2 cellular contexts compared by ENCODE assay signal in the genomic region with DNA sequence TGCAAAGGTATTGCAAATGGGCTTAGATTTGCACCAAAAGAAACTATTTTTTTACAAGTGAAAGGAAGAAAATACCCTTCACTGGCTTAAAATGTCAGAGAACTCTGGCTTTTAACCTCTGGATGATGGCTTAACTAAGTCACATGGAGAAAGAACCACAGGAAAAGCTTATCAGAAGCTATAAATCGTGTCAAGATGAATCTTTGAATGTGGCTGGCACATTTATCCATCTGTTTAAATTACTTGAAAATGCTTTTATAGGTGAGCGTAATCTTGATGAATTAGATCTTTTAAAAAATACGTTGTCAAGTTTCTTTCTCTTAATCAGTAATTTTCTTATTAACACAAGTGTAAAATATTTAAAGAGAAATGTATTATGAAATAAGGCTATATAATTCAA.
TF ChIP-seq lines count a peak whose summit lies in the region.

No MANE protein-coding gene starts in this region.

TF ChIP-seq in HEK293, 187 proteins besides CTCF, POLR2A, EP300 and RAD21 (continues in another document):
- TF ChIP-seq, protein P1, sequence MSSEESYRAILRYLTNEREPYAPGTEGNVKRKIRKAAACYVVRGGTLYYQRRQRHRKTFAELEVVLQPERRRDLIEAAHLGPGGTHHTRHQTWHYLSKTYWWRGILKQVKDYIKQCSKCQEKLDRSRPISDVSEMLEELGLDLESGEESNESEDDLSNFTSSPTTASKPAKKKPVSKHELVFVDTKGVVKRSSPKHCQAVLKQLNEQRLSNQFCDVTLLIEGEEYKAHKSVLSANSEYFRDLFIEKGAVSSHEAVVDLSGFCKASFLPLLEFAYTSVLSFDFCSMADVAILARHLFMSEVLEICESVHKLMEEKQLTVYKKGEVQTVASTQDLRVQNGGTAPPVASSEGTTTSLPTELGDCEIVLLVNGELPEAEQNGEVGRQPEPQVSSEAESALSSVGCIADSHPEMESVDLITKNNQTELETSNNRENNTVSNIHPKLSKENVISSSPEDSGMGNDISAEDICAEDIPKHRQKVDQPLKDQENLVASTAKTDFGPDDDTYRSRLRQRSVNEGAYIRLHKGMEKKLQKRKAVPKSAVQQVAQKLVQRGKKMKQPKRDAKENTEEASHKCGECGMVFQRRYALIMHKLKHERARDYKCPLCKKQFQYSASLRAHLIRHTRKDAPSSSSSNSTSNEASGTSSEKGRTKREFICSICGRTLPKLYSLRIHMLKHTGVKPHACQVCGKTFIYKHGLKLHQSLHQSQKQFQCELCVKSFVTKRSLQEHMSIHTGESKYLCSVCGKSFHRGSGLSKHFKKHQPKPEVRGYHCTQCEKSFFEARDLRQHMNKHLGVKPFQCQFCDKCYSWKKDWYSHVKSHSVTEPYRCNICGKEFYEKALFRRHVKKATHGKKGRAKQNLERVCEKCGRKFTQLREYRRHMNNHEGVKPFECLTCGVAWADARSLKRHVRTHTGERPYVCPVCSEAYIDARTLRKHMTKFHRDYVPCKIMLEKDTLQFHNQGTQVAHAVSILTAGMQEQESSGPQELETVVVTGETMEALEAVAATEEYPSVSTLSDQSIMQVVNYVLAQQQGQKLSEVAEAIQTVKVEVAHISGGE (tag by site-specific recombination; conservative IDR thresholded peaks at IDR 0.05; ENCODE audit: low read depth), result no peak
- TF ChIP-seq ZNF335 (tag by site-specific recombination; conservative IDR thresholded peaks at IDR 0.05) (no peak), PRDM1 (tag by site-specific recombination; IDR thresholded peaks at IDR 0.05) (no peak), ZNF350 (tag by site-specific recombination; IDR thresholded peaks at IDR 0.05) (no peak; the same call in 1 of the 2 replicates), RBAK (tag by site-specific recombination; IDR thresholded peaks at IDR 0.05) (no peak), ZBTB20 (tag by site-specific recombination; IDR thresholded peaks at IDR 0.05) (no peak), ZNF768 (tag by site-specific recombination; IDR thresholded peaks at IDR 0.05) (no peak), ZNF701 (tag by site-specific recombination; IDR thresholded peaks at IDR 0.05) (no peak)
- TF ChIP-seq, protein P2, sequence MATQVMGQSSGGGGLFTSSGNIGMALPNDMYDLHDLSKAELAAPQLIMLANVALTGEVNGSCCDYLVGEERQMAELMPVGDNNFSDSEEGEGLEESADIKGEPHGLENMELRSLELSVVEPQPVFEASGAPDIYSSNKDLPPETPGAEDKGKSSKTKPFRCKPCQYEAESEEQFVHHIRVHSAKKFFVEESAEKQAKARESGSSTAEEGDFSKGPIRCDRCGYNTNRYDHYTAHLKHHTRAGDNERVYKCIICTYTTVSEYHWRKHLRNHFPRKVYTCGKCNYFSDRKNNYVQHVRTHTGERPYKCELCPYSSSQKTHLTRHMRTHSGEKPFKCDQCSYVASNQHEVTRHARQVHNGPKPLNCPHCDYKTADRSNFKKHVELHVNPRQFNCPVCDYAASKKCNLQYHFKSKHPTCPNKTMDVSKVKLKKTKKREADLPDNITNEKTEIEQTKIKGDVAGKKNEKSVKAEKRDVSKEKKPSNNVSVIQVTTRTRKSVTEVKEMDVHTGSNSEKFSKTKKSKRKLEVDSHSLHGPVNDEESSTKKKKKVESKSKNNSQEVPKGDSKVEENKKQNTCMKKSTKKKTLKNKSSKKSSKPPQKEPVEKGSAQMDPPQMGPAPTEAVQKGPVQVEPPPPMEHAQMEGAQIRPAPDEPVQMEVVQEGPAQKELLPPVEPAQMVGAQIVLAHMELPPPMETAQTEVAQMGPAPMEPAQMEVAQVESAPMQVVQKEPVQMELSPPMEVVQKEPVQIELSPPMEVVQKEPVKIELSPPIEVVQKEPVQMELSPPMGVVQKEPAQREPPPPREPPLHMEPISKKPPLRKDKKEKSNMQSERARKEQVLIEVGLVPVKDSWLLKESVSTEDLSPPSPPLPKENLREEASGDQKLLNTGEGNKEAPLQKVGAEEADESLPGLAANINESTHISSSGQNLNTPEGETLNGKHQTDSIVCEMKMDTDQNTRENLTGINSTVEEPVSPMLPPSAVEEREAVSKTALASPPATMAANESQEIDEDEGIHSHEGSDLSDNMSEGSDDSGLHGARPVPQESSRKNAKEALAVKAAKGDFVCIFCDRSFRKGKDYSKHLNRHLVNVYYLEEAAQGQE (tag by site-specific recombination; IDR thresholded peaks at IDR 0.05), result no peak
- TF ChIP-seq, protein P3, sequence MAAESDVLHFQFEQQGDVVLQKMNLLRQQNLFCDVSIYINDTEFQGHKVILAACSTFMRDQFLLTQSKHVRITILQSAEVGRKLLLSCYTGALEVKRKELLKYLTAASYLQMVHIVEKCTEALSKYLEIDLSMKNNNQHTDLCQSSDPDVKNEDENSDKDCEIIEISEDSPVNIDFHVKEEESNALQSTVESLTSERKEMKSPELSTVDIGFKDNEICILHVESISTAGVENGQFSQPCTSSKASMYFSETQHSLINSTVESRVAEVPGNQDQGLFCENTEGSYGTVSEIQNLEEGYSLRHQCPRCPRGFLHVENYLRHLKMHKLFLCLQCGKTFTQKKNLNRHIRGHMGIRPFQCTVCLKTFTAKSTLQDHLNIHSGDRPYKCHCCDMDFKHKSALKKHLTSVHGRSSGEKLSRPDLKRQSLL (tag by site-specific recombination; IDR thresholded peaks at IDR 0.05), result no peak
- TF ChIP-seq, protein P4, sequence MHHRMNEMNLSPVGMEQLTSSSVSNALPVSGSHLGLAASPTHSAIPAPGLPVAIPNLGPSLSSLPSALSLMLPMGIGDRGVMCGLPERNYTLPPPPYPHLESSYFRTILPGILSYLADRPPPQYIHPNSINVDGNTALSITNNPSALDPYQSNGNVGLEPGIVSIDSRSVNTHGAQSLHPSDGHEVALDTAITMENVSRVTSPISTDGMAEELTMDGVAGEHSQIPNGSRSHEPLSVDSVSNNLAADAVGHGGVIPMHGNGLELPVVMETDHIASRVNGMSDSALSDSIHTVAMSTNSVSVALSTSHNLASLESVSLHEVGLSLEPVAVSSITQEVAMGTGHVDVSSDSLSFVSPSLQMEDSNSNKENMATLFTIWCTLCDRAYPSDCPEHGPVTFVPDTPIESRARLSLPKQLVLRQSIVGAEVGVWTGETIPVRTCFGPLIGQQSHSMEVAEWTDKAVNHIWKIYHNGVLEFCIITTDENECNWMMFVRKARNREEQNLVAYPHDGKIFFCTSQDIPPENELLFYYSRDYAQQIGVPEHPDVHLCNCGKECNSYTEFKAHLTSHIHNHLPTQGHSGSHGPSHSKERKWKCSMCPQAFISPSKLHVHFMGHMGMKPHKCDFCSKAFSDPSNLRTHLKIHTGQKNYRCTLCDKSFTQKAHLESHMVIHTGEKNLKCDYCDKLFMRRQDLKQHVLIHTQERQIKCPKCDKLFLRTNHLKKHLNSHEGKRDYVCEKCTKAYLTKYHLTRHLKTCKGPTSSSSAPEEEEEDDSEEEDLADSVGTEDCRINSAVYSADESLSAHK (tag by site-specific recombination; IDR thresholded peaks at IDR 0.05), result peak; percentile 60; the same call in 1 of the 2 replicates
- TF ChIP-seq, protein P5, sequence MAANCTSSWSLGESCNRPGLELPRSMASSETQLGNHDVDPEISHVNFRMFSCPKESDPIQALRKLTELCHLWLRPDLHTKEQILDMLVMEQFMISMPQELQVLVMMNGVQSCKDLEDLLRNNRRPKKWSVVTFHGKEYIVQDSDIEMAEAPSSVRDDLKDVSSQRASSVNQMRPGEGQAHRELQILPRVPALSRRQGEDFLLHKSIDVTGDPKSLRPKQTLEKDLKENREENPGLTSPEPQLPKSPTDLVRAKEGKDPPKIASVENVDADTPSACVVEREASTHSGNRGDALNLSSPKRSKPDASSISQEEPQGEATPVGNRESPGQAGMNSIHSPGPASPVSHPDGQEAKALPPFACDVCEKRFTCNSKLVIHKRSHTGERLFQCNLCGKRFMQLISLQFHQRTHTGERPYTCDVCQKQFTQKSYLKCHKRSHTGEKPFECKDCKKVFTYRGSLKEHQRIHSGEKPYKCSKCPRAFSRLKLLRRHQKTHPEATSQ (tag by site-specific recombination; IDR thresholded peaks at IDR 0.05), result no peak

TF ChIP-seq in H1, 55 proteins besides CTCF, POLR2A, EP300 and RAD21:
- no peak for TF ChIP-seq JUN (IDR thresholded peaks at IDR 0.05; ENCODE audit: low read depth, low read length)
- no peak for TF ChIP-seq SIN3A (conservative IDR thresholded peaks at IDR 0.05 in 1 of 2, IDR thresholded peaks at IDR 0.05 in 1 of 2; ENCODE audit: low read depth in 1 of 2, low read length in 2 of 2)
- TF ChIP-seq CBX5 (IDR thresholded peaks at IDR 0.05; ENCODE audit: low read depth, low read length), result no peak
- TF ChIP-seq, protein P6, sequence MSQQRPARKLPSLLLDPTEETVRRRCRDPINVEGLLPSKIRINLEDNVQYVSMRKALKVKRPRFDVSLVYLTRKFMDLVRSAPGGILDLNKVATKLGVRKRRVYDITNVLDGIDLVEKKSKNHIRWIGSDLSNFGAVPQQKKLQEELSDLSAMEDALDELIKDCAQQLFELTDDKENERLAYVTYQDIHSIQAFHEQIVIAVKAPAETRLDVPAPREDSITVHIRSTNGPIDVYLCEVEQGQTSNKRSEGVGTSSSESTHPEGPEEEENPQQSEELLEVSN (IDR thresholded peaks at IDR 0.05), result no peak
- TF ChIP-seq BACH1 (IDR thresholded peaks at IDR 0.05; ENCODE audit: low read length), result no peak
